17 cellular contexts compared by ENCODE assay signal in the genomic region with DNA sequence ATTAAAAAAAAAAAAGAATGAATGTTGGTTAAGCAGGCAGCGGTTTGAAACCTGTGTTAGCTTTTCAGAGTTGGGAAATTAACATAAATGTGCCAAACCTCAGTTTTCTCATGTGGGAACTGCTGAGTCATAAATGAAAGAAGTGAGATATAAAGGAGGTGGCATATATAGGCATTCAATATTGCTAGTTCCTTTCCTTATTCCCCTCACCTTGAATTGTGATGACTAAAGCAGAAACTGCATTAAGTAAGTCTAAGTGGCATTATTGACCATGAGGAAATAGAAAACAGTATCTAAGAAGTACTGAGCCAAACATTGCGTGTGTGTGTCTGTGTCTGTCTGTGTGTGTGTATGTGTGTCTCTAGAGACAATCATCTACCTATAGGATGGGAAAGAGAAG.
DNase-seq lines count a peak whose midpoint lies in the region; ATAC-seq, FAIRE-seq and TF ChIP-seq lines count a peak whose summit lies in the region.
"Had no signal": no experiment of that assay in that cellular context is flagged by ENCODE, and none has a peak within 500 bp of the region (broad histone marks: within the 10 kb centered on the region; RNA-seq: fewer than 3 reads in every experiment).

No MANE protein-coding gene starts in this region.

- no peaks in the 10 kb centered on the region for H3K9me3 Mint-ChIP-seq in osteocyte (ENCODE audit: unreplicated experiment)
- H3K9me3 Mint-ChIP-seq: activated CD4-positive, alpha-beta memory T cell treated with anti-CD3 and anti-CD28 coated beads for 36 hours had no signal

- H4K20me1 ChIP-seq in GM12878 (ENCODE audit: control insufficient read depth, insufficient read depth): no peaks in the 10 kb centered on the region

- BruUV-seq in GM12878 (replicated peaks; lab: Mats Ljungman, UMichigan): no TSS peak

- no peak for TF ChIP-seq RAD21 in GM12878 (IDR thresholded peaks at IDR 0.05; ENCODE audit: insufficient read depth, low read depth, low read length)

- 5% methylated on average over 2 of the region's 2 CpGs for WGBS in GM12878 (ENCODE audit: insufficient coverage, insufficient replicate concordance, low lambda C conversion rate, missing lambda C conversion rate)

- FAIRE-seq in GM12878 (lab: Jason Lieb, UNC): no peak

- RAD21 ChIA-PET in GM12878 (lab: Charles Lee; ENCODE audit: unreplicated experiment): no interaction called here

- no peaks in the 10 kb centered on the region for H3K27me3 Mint-ChIP-seq in osteocyte (ENCODE audit: unreplicated experiment)
- H3K27me3 Mint-ChIP-seq: activated CD4-positive, alpha-beta memory T cell treated with anti-CD3 and anti-CD28 coated beads for 36 hours had no signal

- no peak overlapping the region for H3K4me3 Mint-ChIP-seq in osteocyte (ENCODE audit: unreplicated experiment)
- H3K4me3 Mint-ChIP-seq: activated CD4-positive, alpha-beta memory T cell treated with anti-CD3 and anti-CD28 coated beads for 36 hours; activated naive CD4-positive, alpha-beta T cell treated with anti-CD3 and anti-CD28 coated beads for 36 hours; naive thymus-derived CD4-positive, alpha-beta T cell had no signal

- ATAC-seq in GM18868 (IDR thresholded peaks at IDR 0.05; ENCODE audit: unreplicated experiment) (peak; percentile 96), GM21529 (IDR thresholded peaks at IDR 0.05; ENCODE audit: unreplicated experiment) (peak; percentile 68), HG03378 (IDR thresholded peaks at IDR 0.05; ENCODE audit: unreplicated experiment) (peak; percentile 98), GM12878 (peak; percentile 97), sciatic nerve (no peak)
- ATAC-seq: left colon; naive thymus-derived CD4-positive, alpha-beta T cell had no signal

- H2AFZ ChIP-seq in GM12878 (ENCODE audit: control insufficient read depth, low read depth, low read length): no peak overlapping the region

- in situ Hi-C loops in GM12878 (cut with MboI): no loop called here

- DNase-seq in GM12878 (ENCODE audit: low read depth, low spot score) (peak; percentile 65), sciatic nerve (ENCODE audit: low spot score) (no peak), dermis blood vessel endothelial cell (no peak), SHP77 treated with DMSO at 0.1 percent for 48 hours (lab: John Stamatoyannopoulos, UW) (no peak), osteocyte (ENCODE audit: extremely low spot score, unreplicated experiment) (no peak)
- DNase-seq: activated CD4-positive, alpha-beta memory T cell treated with anti-CD3 and anti-CD28 coated beads for 36 hours; activated naive CD4-positive, alpha-beta T cell treated with anti-CD3 and anti-CD28 coated beads for 36 hours; central memory CD4-positive, alpha-beta T cell; COR-L47; glutamatergic neuron; left colon; naive thymus-derived CD4-positive, alpha-beta T cell; T-helper 9 cell; thyroid gland had no signal

- no peaks in the 10 kb centered on the region for H3K4me1 Mint-ChIP-seq in osteocyte (ENCODE audit: unreplicated experiment)
- H3K4me1 Mint-ChIP-seq: naive thymus-derived CD4-positive, alpha-beta T cell had no signal

- H3K36me3 Mint-ChIP-seq in osteocyte (ENCODE audit: unreplicated experiment): no peaks in the 10 kb centered on the region
- H3K36me3 Mint-ChIP-seq: activated CD4-positive, alpha-beta memory T cell treated with anti-CD3 and anti-CD28 coated beads for 36 hours; naive thymus-derived CD4-positive, alpha-beta T cell had no signal

- H3K27ac Mint-ChIP-seq in osteocyte (ENCODE audit: unreplicated experiment): no peak overlapping the region
- H3K27ac Mint-ChIP-seq: activated CD4-positive, alpha-beta memory T cell treated with anti-CD3 and anti-CD28 coated beads for 36 hours; activated naive CD4-positive, alpha-beta T cell treated with anti-CD3 and anti-CD28 coated beads for 36 hours; naive thymus-derived CD4-positive, alpha-beta T cell had no signal

- no peak overlapping the region for H3K9ac ChIP-seq in GM12878 (ENCODE audit: control insufficient read depth, insufficient read depth, low read length)

- no peak for TF ChIP-seq CTCF in GM12878 (IDR thresholded peaks at IDR 0.05 in 2 of 3, conservative IDR thresholded peaks at IDR 0.05 in 1 of 3; ENCODE audit: control insufficient read depth in 2 of 3, extremely low read depth in 1 of 3, insufficient read depth in 1 of 3, low read depth in 3 of 3, low read length in 3 of 3)
- TF ChIP-seq CTCF in osteocyte (IDR thresholded peaks at IDR 0.05): no peak

- intact Hi-C loops in GM12878 (cut with micrococcal nuclease; ENCODE audit: unreplicated experiment) (loop anchor here (1.0 kb wide), 1 partner anchor 134 kb away; no protein-coding TSS in a partner anchor), sciatic nerve (cut with DNase I) (no loop called here)

- no peaks in the 10 kb centered on the region for H3K9me3 ChIP-seq in GM12878 (replicated peaks; ENCODE audit: control insufficient read depth, insufficient read depth, low read length)
- H3K9me3 ChIP-seq: thyroid gland had no signal

- CTCF ChIA-PET in GM12878 (lab: Yijun Ruan, JAX): no interaction called here

- H3K27me3 ChIP-seq in GM12878 (replicated peaks in 1 of 2; ENCODE audit: control insufficient read depth in 2 of 2, insufficient read depth in 2 of 2, low read length in 1 of 2): no peaks in the 10 kb centered on the region
- H3K27me3 ChIP-seq: thyroid gland had no signal

- no peak overlapping the region for H3K27ac ChIP-seq in GM12878 (ENCODE audit: control insufficient read depth, insufficient read depth)
- H3K27ac ChIP-seq: thyroid gland had no signal

- no peak overlapping the region for H3K4me2 ChIP-seq in GM12878 (ENCODE audit: control insufficient read depth, insufficient read depth)

- POLR2A ChIA-PET in GM12878 (lab: Charles Lee): no interaction called here

- no peak overlapping the region for H3K4me3 ChIP-seq in GM12878
- H3K4me3 ChIP-seq: thyroid gland had no signal

- SMC1A ChIA-PET in GM12878 (lab: Charles Lee; ENCODE audit: uncharacterized antibody, unreplicated experiment): no interaction called here

- no peaks in the 10 kb centered on the region for H3K79me2 ChIP-seq in GM12878 (ENCODE audit: control insufficient read depth, insufficient read depth, low read length)

- H3K4me1 ChIP-seq in GM12878 (ENCODE audit: control insufficient read depth, insufficient read depth, low read length): no peaks in the 10 kb centered on the region
- H3K4me1 ChIP-seq: thyroid gland had no signal

- TF ChIP-seq POLR2A in GM12878 (IDR thresholded peaks at IDR 0.05; ENCODE audit: low read depth, low read length): no peak

- TF ChIP-seq EP300 in GM12878 (IDR thresholded peaks at IDR 0.05; ENCODE audit: borderline replicate concordance in 1 of 2, control insufficient read depth in 1 of 2, low read depth in 2 of 2, low read length in 2 of 2): peak in 1 of 2 experiments; percentile 58; a peak in 1 of 4 replicates

- no peaks in the 10 kb centered on the region for H3K36me3 ChIP-seq in GM12878 (ENCODE audit: control insufficient read depth in 2 of 2, insufficient read depth in 2 of 2, low read length in 1 of 2)
- H3K36me3 ChIP-seq: thyroid gland had no signal

TF ChIP-seq in GM12878, 131 proteins besides CTCF, POLR2A, EP300 and RAD21 (continues in another document):
- TF ChIP-seq ZNF217 (IDR thresholded peaks at IDR 0.05) (peak; percentile 92; the same call in 1 of the 2 replicates), MTA2 (IDR thresholded peaks at IDR 0.05; ENCODE audit: low read depth) (peak; percentile 83), YY1 (IDR thresholded peaks at IDR 0.05; ENCODE audit: low read depth, low read length) (no peak), IKZF1 (conservative IDR thresholded peaks at IDR 0.05) (peak; percentile 71), ESRRA (IDR thresholded peaks at IDR 0.05; ENCODE audit: low read length) (no peak), TCF7 (IDR thresholded peaks at IDR 0.05; ENCODE audit: borderline replicate concordance) (no peak), SREBF2 (IDR thresholded peaks at IDR 0.05; ENCODE audit: low read length) (no peak)
- TF ChIP-seq, protein P1, sequence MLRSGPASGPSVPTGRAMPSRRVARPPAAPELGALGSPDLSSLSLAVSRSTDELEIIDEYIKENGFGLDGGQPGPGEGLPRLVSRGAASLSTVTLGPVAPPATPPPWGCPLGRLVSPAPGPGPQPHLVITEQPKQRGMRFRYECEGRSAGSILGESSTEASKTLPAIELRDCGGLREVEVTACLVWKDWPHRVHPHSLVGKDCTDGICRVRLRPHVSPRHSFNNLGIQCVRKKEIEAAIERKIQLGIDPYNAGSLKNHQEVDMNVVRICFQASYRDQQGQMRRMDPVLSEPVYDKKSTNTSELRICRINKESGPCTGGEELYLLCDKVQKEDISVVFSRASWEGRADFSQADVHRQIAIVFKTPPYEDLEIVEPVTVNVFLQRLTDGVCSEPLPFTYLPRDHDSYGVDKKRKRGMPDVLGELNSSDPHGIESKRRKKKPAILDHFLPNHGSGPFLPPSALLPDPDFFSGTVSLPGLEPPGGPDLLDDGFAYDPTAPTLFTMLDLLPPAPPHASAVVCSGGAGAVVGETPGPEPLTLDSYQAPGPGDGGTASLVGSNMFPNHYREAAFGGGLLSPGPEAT (IDR thresholded peaks at IDR 0.05; ENCODE audit: low read depth): no peak
- TF ChIP-seq, protein P2, sequence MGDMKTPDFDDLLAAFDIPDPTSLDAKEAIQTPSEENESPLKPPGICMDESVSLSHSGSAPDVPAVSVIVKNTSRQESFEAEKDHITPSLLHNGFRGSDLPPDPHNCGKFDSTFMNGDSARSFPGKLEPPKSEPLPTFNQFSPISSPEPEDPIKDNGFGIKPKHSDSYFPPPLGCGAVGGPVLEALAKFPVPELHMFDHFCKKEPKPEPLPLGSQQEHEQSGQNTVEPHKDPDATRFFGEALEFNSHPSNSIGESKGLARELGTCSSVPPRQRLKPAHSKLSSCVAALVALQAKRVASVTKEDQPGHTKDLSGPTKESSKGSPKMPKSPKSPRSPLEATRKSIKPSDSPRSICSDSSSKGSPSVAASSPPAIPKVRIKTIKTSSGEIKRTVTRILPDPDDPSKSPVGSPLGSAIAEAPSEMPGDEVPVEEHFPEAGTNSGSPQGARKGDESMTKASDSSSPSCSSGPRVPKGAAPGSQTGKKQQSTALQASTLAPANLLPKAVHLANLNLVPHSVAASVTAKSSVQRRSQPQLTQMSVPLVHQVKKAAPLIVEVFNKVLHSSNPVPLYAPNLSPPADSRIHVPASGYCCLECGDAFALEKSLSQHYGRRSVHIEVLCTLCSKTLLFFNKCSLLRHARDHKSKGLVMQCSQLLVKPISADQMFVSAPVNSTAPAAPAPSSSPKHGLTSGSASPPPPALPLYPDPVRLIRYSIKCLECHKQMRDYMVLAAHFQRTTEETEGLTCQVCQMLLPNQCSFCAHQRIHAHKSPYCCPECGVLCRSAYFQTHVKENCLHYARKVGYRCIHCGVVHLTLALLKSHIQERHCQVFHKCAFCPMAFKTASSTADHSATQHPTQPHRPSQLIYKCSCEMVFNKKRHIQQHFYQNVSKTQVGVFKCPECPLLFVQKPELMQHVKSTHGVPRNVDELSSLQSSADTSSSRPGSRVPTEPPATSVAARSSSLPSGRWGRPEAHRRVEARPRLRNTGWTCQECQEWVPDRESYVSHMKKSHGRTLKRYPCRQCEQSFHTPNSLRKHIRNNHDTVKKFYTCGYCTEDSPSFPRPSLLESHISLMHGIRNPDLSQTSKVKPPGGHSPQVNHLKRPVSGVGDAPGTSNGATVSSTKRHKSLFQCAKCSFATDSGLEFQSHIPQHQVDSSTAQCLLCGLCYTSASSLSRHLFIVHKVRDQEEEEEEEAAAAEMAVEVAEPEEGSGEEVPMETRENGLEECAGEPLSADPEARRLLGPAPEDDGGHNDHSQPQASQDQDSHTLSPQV (IDR thresholded peaks at IDR 0.05): no peak
